In the genomic region with DNA sequence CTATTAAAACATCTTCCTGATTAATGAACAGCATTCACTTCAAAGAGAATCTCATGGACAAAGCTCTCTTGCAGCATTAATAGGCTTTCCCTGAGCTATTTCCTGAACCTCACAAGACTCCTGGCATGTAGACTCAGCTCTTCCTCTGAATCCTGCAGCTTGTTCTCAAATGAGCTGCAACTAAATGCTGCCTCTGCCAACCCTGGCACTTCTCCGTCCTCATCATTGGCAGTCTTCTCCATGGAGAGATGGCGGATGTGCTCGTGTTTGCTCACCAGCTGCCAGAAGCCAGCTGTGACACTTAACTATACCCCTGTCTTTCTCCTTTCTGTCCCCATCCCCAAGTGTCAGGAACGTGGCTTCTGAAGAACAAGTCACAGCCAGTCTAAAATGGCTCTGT, we compare ENCODE assay signal across 16 cellular contexts.
A peak's percentile ranks its signal among the peaks of the same experiment; 100 is the strongest.
DNase-seq lines count a peak whose midpoint lies in the region; ATAC-seq and TF ChIP-seq lines count a peak whose summit lies in the region.
"Had no signal": no experiment of that assay in that cellular context is flagged by ENCODE, and none has a peak within 500 bp of the region (broad histone marks: within the 10 kb centered on the region; RNA-seq: fewer than 3 reads in every experiment).

No MANE protein-coding gene starts in this region.

- peak; percentile 22 for DNase-seq in NCI-H2029 (lab: John Stamatoyannopoulos, UW)
- no peak for DNase-seq in left ventricle myocardium superior
- no peak for DNase-seq in stimulated activated naive B cell treated with anti-CD40 and anti-IgM and Interleukin-4, amounts not matched to agents 10 μg/mL and 1 μg/mL and 100 μg/mL, for 72 hours
- DNase-seq in activated CD8-positive, alpha-beta memory T cell treated with anti-CD3 and anti-CD28 coated beads, Interleukin-2, amount 10 ng/mL, durations not matched to agents 7 days and 5 days, result no peak
- DNase-seq in posterior vena cava (ENCODE audit: low spot score), result no peak
- DNase-seq in activated CD4-positive, alpha-beta T cell treated with anti-CD3 and anti-CD28 coated beads for 4 hours, result no peak
- DNase-seq: activated CD8-positive, alpha-beta T cell treated with anti-CD3 and anti-CD28 coated beads for 36 hours; DMS53; KBM-7; left colon; NCI-H524 treated with DMSO at 0.1 percent for 48 hours; PC-3; stimulated activated CD4-positive, alpha-beta T cell treated with anti-CD3 and anti-CD28 coated beads, Interleukin-15, amount 100 ng/mL, for 24 hours; stomach had no signal

- H3K4me3 Mint-ChIP-seq in brain, result peak overlapping the region in 2 of 5 experiments; percentile 1 to 19
- H3K4me3 Mint-ChIP-seq in stimulated activated naive B cell treated with anti-CD40 and anti-IgM and Interleukin-4, amounts not matched to agents 10 μg/mL and 1 μg/mL and 100 μg/mL, for 72 hours, result no peak overlapping the region
- no peak overlapping the region for H3K4me3 Mint-ChIP-seq in activated CD8-positive, alpha-beta memory T cell treated with anti-CD3 and anti-CD28 coated beads, Interleukin-2, amount 10 ng/mL, durations not matched to agents 7 days and 5 days
- H3K4me3 Mint-ChIP-seq: activated CD8-positive, alpha-beta T cell treated with anti-CD3 and anti-CD28 coated beads for 36 hours had no signal

- peak overlapping the region in 4 of 5 experiments; percentile 81 to 88 (median 83) for H3K27ac Mint-ChIP-seq in brain
- H3K27ac Mint-ChIP-seq in stimulated activated naive B cell treated with anti-CD40 and anti-IgM and Interleukin-4, amounts not matched to agents 10 μg/mL and 1 μg/mL and 100 μg/mL, for 72 hours, result peak overlapping the region; percentile 67
- H3K27ac Mint-ChIP-seq in activated CD8-positive, alpha-beta memory T cell treated with anti-CD3 and anti-CD28 coated beads, Interleukin-2, amount 10 ng/mL, durations not matched to agents 7 days and 5 days, result no peak overlapping the region
- H3K27ac Mint-ChIP-seq: activated CD8-positive, alpha-beta T cell treated with anti-CD3 and anti-CD28 coated beads for 36 hours; progenitor cell of endocrine pancreas had no signal

- ATAC-seq in left ventricle myocardium superior, result peak; percentile 54
- ATAC-seq in stimulated activated naive B cell treated with anti-CD40 and anti-IgM and Interleukin-4, amounts not matched to agents 10 μg/mL and 1 μg/mL and 100 μg/mL, for 72 hours (replicated peaks), result no peak
- no peak for ATAC-seq in activated CD8-positive, alpha-beta memory T cell treated with anti-CD3 and anti-CD28 coated beads, Interleukin-2, amount 10 ng/mL, durations not matched to agents 7 days and 5 days
- ATAC-seq: activated CD8-positive, alpha-beta T cell treated with anti-CD3 and anti-CD28 coated beads for 36 hours; left colon; PC-3 had no signal

- H3K4me1 Mint-ChIP-seq in brain, result peaks cover 65% of the 10 kb centered on the region
- peaks cover 34 to 38% of the 10 kb centered on the region in 2 donors for H3K4me1 Mint-ChIP-seq in stimulated activated naive B cell treated with anti-CD40 and anti-IgM and Interleukin-4, amounts not matched to agents 10 μg/mL and 1 μg/mL and 100 μg/mL, for 72 hours
- H3K4me1 Mint-ChIP-seq in activated CD8-positive, alpha-beta memory T cell treated with anti-CD3 and anti-CD28 coated beads, Interleukin-2, amount 10 ng/mL, durations not matched to agents 7 days and 5 days, result no peaks in the 10 kb centered on the region

- H3K27me3 Mint-ChIP-seq in brain, result no peaks in the 10 kb centered on the region
- no peaks in the 10 kb centered on the region for H3K27me3 Mint-ChIP-seq in stimulated activated naive B cell treated with anti-CD40 and anti-IgM and Interleukin-4, amounts not matched to agents 10 μg/mL and 1 μg/mL and 100 μg/mL, for 72 hours
- no peaks in the 10 kb centered on the region for H3K27me3 Mint-ChIP-seq in activated CD8-positive, alpha-beta memory T cell treated with anti-CD3 and anti-CD28 coated beads, Interleukin-2, amount 10 ng/mL, durations not matched to agents 7 days and 5 days
- H3K27me3 Mint-ChIP-seq: activated CD8-positive, alpha-beta T cell treated with anti-CD3 and anti-CD28 coated beads for 36 hours had no signal

- no peak for TF ChIP-seq CTCF in brain (conservative IDR thresholded peaks at IDR 0.05)

- CTCF ChIA-PET in activated CD8-positive, alpha-beta memory T cell treated with anti-CD3 and anti-CD28 coated beads, Interleukin-2, amount 10 ng/mL, durations not matched to agents 7 days and 5 days (lab: Charles Lee), result interaction anchor here (1.5 kb wide), 1 partner anchor 16 kb away, joined by 3 read pairs; no protein-coding TSS in a partner anchor

- intact Hi-C loops in left ventricle myocardium superior (cut with micrococcal nuclease) (loop anchor here (10.0 kb wide), 1 partner anchor 230 kb away; the partner anchor contains the start of gene FOXN3), posterior vena cava (cut with DNase I) (no loop called here)

- no peaks in the 10 kb centered on the region for H3K9me3 Mint-ChIP-seq in brain
- H3K9me3 Mint-ChIP-seq in stimulated activated naive B cell treated with anti-CD40 and anti-IgM and Interleukin-4, amounts not matched to agents 10 μg/mL and 1 μg/mL and 100 μg/mL, for 72 hours, result no peaks in the 10 kb centered on the region
- no peaks in the 10 kb centered on the region for H3K9me3 Mint-ChIP-seq in activated CD8-positive, alpha-beta memory T cell treated with anti-CD3 and anti-CD28 coated beads, Interleukin-2, amount 10 ng/mL, durations not matched to agents 7 days and 5 days (ENCODE audit: low read depth)
- H3K9me3 Mint-ChIP-seq: activated CD8-positive, alpha-beta T cell treated with anti-CD3 and anti-CD28 coated beads for 36 hours had no signal

- H3K36me3 Mint-ChIP-seq in brain, result peaks cover 60% of the 10 kb centered on the region
- peaks cover 50 to 84% of the 10 kb centered on the region in 2 donors for H3K36me3 Mint-ChIP-seq in stimulated activated naive B cell treated with anti-CD40 and anti-IgM and Interleukin-4, amounts not matched to agents 10 μg/mL and 1 μg/mL and 100 μg/mL, for 72 hours
- peaks cover 6% of the 10 kb centered on the region for H3K36me3 Mint-ChIP-seq in activated CD8-positive, alpha-beta memory T cell treated with anti-CD3 and anti-CD28 coated beads, Interleukin-2, amount 10 ng/mL, durations not matched to agents 7 days and 5 days
